Comparison of ENCODE assay signal across 16 cellular contexts in the genomic region with DNA sequence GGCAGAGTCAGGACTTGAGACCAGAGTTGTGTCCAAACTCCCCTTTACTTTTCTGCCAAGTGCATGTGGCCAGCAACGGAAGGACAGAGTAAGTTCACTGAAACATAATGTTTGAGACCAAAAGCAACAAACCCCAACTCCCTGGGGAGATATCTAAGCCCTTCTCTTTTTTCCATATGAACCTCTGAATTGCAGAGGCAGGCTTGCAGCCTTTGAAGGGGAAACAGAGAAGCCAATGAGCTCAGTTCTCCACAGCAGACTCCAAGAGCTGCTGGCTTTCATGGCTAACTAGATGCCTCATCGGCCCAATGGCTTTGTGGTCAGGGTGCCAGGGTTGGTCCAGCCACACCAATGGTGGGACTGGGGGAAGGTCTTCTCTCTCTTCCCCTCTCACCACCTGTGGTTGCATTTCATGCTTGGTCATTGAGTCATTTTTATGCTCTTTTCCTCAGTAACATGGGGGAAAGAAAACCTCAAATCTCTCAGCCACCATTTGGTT. TPM values are rescaled to one million over a fixed set of nuclear protein-coding genes. Genes with fewer than 3 reads are reported as not detected.
A peak's percentile ranks its signal among the peaks of the same experiment; 100 is the strongest.
DNase-seq lines count a peak whose midpoint lies in the region; ATAC-seq, FAIRE-seq and TF ChIP-seq lines count a peak whose summit lies in the region.
"Had no signal": no experiment of that assay in that cellular context is flagged by ENCODE, and none has a peak within 500 bp of the region (broad histone marks: within the 10 kb centered on the region; RNA-seq: fewer than 3 reads in every experiment).

No MANE protein-coding gene starts in this region.

- H3K79me2 ChIP-seq in GM12878 (ENCODE audit: control insufficient read depth, insufficient read depth, low read length): no peaks in the 10 kb centered on the region

- no peak for FAIRE-seq in GM12878 (lab: Jason Lieb, UNC)
- FAIRE-seq: endothelial cell of umbilical vein had no signal

- in situ Hi-C loops in GM12878 (cut with MboI): no loop called here

- H3K27ac ChIP-seq in GM12878 (ENCODE audit: control insufficient read depth, insufficient read depth): no peak overlapping the region
- H3K27ac ChIP-seq: ascending aorta, right lobe of liver, tibial nerve, VCaP had no signal

- peak; percentile 45 for DNase-seq in NK-92 treated with Interleukin-12 subunit alpha and Interleukin-12 subunit beta, amount 100 ng/mL, for 24 hours (lab: John Stamatoyannopoulos, UW)
- DNase-seq in NK-92 (lab: John Stamatoyannopoulos, UW; ENCODE audit: unreplicated experiment) (no peak), GM12878 (ENCODE audit: low read depth, low spot score) (peak; percentile 3), skeletal muscle cell (ENCODE audit: low read depth) (peak; percentile 80), SKM-1 treated with dmso at 0.1 percent for 144 hours (lab: John Stamatoyannopoulos, UW; ENCODE audit: unreplicated experiment) (no peak)
- DNase-seq: 8988T, KG1, NCI-H345, right lobe of liver had no signal

- 0% methylated on average over 2 of the region's 2 CpGs for WGBS in GM12878 (ENCODE audit: insufficient coverage, insufficient replicate concordance, low lambda C conversion rate, missing lambda C conversion rate)

- H3K9me3 ChIP-seq in GM12878 (replicated peaks; ENCODE audit: control insufficient read depth, insufficient read depth, low read length): no peaks in the 10 kb centered on the region; the same call in 2 of the 3 replicates
- H3K9me3 ChIP-seq: ascending aorta, right lobe of liver, tibial nerve had no signal

- no peak overlapping the region for H3K4me3 ChIP-seq in GM12878
- H3K4me3 ChIP-seq in skeletal muscle cell (ENCODE audit: low read depth, low read length): no peak overlapping the region
- H3K4me3 ChIP-seq: ascending aorta, right lobe of liver, tibial nerve had no signal

- intact Hi-C loops in GM12878 (cut with micrococcal nuclease; ENCODE audit: unreplicated experiment): no loop called here

- TF ChIP-seq POLR2A in GM12878 (IDR thresholded peaks at IDR 0.05; ENCODE audit: low read depth, low read length): no peak

- POLR2A ChIA-PET in GM12878 (lab: Charles Lee): no interaction called here

- no TSS peak for BruUV-seq in GM12878 (replicated peaks; lab: Mats Ljungman, UMichigan)

- CTCF ChIA-PET in GM12878 (lab: Yijun Ruan, JAX): no interaction called here

- no peaks in the 10 kb centered on the region; a peak in 1 of 4 replicates for H3K27me3 ChIP-seq in GM12878 (replicated peaks in 1 of 2; ENCODE audit: control insufficient read depth in 2 of 2, insufficient read depth in 2 of 2, low read length in 1 of 2)
- H3K27me3 ChIP-seq: ascending aorta, right lobe of liver had no signal

- no peaks in the 10 kb centered on the region for H3K36me3 ChIP-seq in GM12878 (ENCODE audit: control insufficient read depth in 2 of 2, insufficient read depth in 2 of 2, low read length in 1 of 2)
- H3K36me3 ChIP-seq: ascending aorta, right lobe of liver, tibial nerve had no signal

- no peaks in the 10 kb centered on the region for H3K4me1 ChIP-seq in GM12878 (ENCODE audit: control insufficient read depth, insufficient read depth, low read length)
- H3K4me1 ChIP-seq: ascending aorta, right lobe of liver had no signal

- ATAC-seq in HG03432 (IDR thresholded peaks at IDR 0.05; ENCODE audit: unreplicated experiment) (peak; percentile 53), GM12878 (no peak), GM21526 (IDR thresholded peaks at IDR 0.05; ENCODE audit: low FRiP score, unreplicated experiment) (no peak), HG02884 (IDR thresholded peaks at IDR 0.05; ENCODE audit: unreplicated experiment) (no peak)
- ATAC-seq: right lobe of liver had no signal

- H2AFZ ChIP-seq in GM12878 (ENCODE audit: control insufficient read depth, low read depth, low read length): no peak overlapping the region

- no peak for TF ChIP-seq CTCF in GM12878 (IDR thresholded peaks at IDR 0.05 in 2 of 3, conservative IDR thresholded peaks at IDR 0.05 in 1 of 3; ENCODE audit: control insufficient read depth in 2 of 3, extremely low read depth in 1 of 3, insufficient read depth in 1 of 3, low read depth in 3 of 3, low read length in 3 of 3)

- TF ChIP-seq EP300 in GM12878 (IDR thresholded peaks at IDR 0.05; ENCODE audit: borderline replicate concordance in 1 of 2, control insufficient read depth in 1 of 2, low read depth in 2 of 2, low read length in 2 of 2): no peak

- no peak overlapping the region for H3K4me2 ChIP-seq in GM12878 (ENCODE audit: control insufficient read depth, insufficient read depth)

- RAD21 ChIA-PET in GM12878 (lab: Charles Lee; ENCODE audit: unreplicated experiment): no interaction called here

- H3K9ac ChIP-seq in GM12878 (ENCODE audit: control insufficient read depth, insufficient read depth, low read length): no peak overlapping the region

- TF ChIP-seq RAD21 in GM12878 (IDR thresholded peaks at IDR 0.05; ENCODE audit: insufficient read depth, low read depth, low read length): no peak

- no peaks in the 10 kb centered on the region for H4K20me1 ChIP-seq in GM12878 (ENCODE audit: control insufficient read depth, insufficient read depth)

- SMC1A ChIA-PET in GM12878 (lab: Charles Lee; ENCODE audit: uncharacterized antibody, unreplicated experiment): no interaction called here

TF ChIP-seq in GM12878, 131 proteins besides CTCF, POLR2A, EP300 and RAD21:
- TF ChIP-seq RB1 (IDR thresholded peaks at IDR 0.05; ENCODE audit: borderline replicate concordance) (no peak), ETV6 (conservative IDR thresholded peaks at IDR 0.05 in 1 of 2, IDR thresholded peaks at IDR 0.05 in 1 of 2; ENCODE audit: borderline replicate concordance in 1 of 2, low read depth in 1 of 2) (no peak), DPF2 (IDR thresholded peaks at IDR 0.05) (no peak), POLR2AphosphoS2 (IDR thresholded peaks at IDR 0.05; ENCODE audit: low read depth, low read length) (no peak), TCF7 (IDR thresholded peaks at IDR 0.05; ENCODE audit: borderline replicate concordance) (no peak), FOXK2 (IDR thresholded peaks at IDR 0.05) (no peak), CBX3 (IDR thresholded peaks at IDR 0.05; ENCODE audit: borderline replicate concordance, low read depth) (no peak)
- TF ChIP-seq, protein P1, sequence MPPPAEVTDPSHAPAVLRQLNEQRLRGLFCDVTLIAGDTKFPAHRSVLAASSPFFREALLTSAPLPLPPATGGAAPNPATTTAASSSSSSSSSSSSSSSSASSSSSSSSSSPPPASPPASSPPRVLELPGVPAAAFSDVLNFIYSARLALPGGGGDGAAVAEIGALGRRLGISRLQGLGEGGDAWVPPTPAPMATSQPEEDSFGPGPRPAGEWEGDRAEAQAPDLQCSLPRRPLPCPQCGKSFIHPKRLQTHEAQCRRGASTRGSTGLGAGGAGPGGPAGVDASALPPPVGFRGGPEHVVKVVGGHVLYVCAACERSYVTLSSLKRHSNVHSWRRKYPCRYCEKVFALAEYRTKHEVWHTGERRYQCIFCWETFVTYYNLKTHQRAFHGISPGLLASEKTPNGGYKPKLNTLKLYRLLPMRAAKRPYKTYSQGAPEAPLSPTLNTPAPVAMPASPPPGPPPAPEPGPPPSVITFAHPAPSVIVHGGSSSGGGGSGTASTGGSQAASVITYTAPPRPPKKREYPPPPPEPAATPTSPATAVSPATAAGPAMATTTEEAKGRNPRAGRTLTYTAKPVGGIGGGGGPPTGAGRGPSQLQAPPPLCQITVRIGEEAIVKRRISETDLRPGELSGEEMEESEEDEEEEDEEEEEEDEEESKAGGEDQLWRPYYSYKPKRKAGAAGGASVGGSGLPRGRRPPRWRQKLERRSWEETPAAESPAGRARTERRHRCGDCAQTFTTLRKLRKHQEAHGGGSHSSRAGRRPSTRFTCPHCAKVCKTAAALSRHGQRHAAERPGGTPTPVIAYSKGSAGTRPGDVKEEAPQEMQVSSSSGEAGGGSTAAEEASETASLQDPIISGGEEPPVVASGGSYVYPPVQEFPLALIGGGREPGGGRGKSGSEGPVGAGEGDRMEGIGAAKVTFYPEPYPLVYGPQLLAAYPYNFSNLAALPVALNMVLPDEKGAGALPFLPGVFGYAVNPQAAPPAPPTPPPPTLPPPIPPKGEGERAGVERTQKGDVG (CRISPR knock-in tag; IDR thresholded peaks at IDR 0.05): no peak
- TF ChIP-seq, protein P2, sequence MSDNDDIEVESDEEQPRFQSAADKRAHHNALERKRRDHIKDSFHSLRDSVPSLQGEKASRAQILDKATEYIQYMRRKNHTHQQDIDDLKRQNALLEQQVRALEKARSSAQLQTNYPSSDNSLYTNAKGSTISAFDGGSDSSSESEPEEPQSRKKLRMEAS (IDR thresholded peaks at IDR 0.05; ENCODE audit: low read depth, low read length): no peak

RNA-seq across cellular contexts. Expression of a gene that starts 34.0 kb away (rescaled TPM):
- total RNA-seq in GM12878 (2013; cell fraction: nucleolus; rRNA removed): 0.17 and 0.22 TPM in 2 replicates
- not detected in 2 replicates for total RNA-seq in GM12878 (2014; rRNA removed)
- not detected in 2 replicates for total RNA-seq in GM12878 (2014; rRNA removed; fragmentation: Illumina TruSeq; extraction: Trizol)
- total RNA-seq in GM12878 (2021): 0.10 and 0.13 TPM in 2 replicates
- 0.12 TPM for polyA plus RNA-seq in GM12878 (2011; ENCODE audit: low read depth)
- polyA plus RNA-seq in GM12878 (2011; rRNA removed): 0.01 and 0.04 TPM in 2 replicates
- polyA plus RNA-seq in GM12878 (2011; cell fraction: cytosol; rRNA removed): 0.01 and 0.03 TPM in 2 replicates
- 0.22 and 0.24 TPM in 2 replicates for polyA plus RNA-seq in GM12878 (2011; cell fraction: nucleus; rRNA removed)
- 0.15 and 0.29 TPM in 2 replicates for polyA plus RNA-seq in GM12878 (2012)
- polyA plus RNA-seq in GM12878 (2014; fragmentation: Illumina TruSeq; extraction: Trizol): 0.03 TPM in 1 of 2 replicates, not detected in the other
- not detected for polyA plus RNA-seq in GM12878 (2014; fragmentation: Nextera tagmentation; extraction: Ambion mirVana)
- 0.14 TPM in 1 of 2 replicates, not detected in the other for polyA plus RNA-seq in GM12878 (2014; rRNA removed)
- polyA plus RNA-seq in GM12878 (2016; fragmentation: Nextera tagmentation; extraction: Ambion mirVana): not detected
- polyA minus RNA-seq in GM12878 (2011; rRNA and poly(A)+ RNA removed): 0.05 TPM in 1 of 2 replicates, not detected in the other
- not detected in 2 replicates for polyA minus RNA-seq in GM12878 (2011; cell fraction: cytosol; rRNA and poly(A)+ RNA removed)
- polyA minus RNA-seq in GM12878 (2011; cell fraction: nucleus; rRNA and poly(A)+ RNA removed): not detected in 2 replicates

Comparison
In these comparisons a context has a peak if more than half of its experiments do, and no peak if none do; other contexts are left out.
1. DNase-seq: peak in NK-92 treated with Interleukin-12 subunit alpha and Interleukin-12 subunit beta, amount 100 ng/mL, for 24 hours (single experiment), GM12878 (single experiment) and skeletal muscle cell (single experiment); none in NK-92 (single experiment) and SKM-1 treated with dmso at 0.1 percent for 144 hours (single experiment).